In the genomic region with DNA sequence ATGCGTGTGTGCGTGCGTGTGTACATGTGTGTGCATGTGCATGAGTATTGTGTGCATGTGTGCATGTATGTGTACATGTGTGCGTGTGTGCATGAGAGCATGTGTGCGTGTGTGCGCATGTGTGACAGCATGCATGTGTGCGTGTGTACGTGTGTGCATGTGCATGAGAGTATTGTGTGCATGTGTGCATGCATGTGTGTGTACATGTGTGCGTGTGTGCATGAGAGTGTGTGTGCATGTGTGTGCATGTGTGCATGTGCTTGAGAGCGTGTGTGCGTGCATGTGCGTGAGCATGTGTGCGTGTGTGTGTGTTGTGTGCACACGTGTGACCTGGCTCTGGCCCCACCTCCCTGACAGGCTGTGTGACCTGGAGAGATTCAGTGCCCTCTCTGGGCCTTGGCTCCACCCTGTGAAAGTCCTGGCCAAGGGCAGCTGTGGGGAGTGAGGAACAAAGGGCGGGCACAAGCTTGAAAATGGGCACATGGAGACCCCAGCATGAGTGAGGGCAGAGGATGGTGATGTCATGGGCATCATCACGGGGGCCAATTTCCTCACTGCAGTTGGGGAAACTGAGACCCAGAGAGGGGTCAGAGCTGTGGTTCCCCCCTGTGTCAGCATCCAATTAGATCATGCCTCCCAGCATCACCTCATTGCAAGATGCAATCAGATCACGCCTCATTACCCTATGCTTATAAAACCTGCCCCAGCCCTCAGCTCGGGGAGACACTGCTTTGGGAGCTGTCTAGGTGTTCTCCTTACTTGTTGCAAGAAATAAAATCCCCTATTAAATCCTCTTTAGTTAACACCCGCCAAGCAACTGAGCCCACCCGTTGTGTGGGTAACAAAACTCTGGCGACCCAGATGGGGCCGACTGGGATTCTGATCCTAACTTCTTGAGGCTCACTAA, we compare ENCODE assay signal across 9 cellular contexts. TPM values are rescaled to one million over a fixed set of nuclear protein-coding genes. Genes with fewer than 3 reads are reported as not detected.
A peak's percentile ranks its signal among the peaks of the same experiment; 100 is the strongest.
DNase-seq lines count a peak whose midpoint lies in the region; ATAC-seq and TF ChIP-seq lines count a peak whose summit lies in the region.
"Had no signal": no experiment of that assay in that cellular context is flagged by ENCODE, and none has a peak within 500 bp of the region (broad histone marks: within the 10 kb centered on the region; RNA-seq: fewer than 3 reads in every experiment).

No MANE protein-coding gene starts in this region.

- H3K4me3 ChIP-seq in heart left ventricle = peak overlapping the region in 7 of 12 donors; percentile 27 to 55 (median 37)
- peak overlapping the region; percentile 24 for H3K4me3 ChIP-seq in lung

- intact Hi-C loops in heart left ventricle (cut with DNase I) (loop anchor here in 1 of 10 donors (10.0 kb wide), 1 partner anchor 75 kb away; no protein-coding TSS in a partner anchor), left cardiac atrium (cut with DNase I) (no loop called here)
- intact Hi-C loops in activated CD4-positive, alpha-beta memory T cell treated with anti-CD3 and anti-CD28 coated beads for 36 hours (cut with micrococcal nuclease) = no loop called here

- H3K36me3 Mint-ChIP-seq in activated CD4-positive, alpha-beta memory T cell treated with anti-CD3 and anti-CD28 coated beads for 36 hours = no peaks in the 10 kb centered on the region

- 87 to 90% (median 87%) methylated on average over 22 of the region's 22 CpGs for WGBS in heart left ventricle, 4 donors
- 75 to 82% methylated on average over 22 of the region's 22 CpGs for WGBS in lung, 2 donors

- POLR2A ChIA-PET in activated CD4-positive, alpha-beta memory T cell treated with anti-CD3 and anti-CD28 coated beads for 36 hours (lab: Charles Lee) = interaction anchor here (1.3 kb wide), 1 partner anchor 20 kb away, joined by 3 read pairs; a partner anchor contains a TSS

- TF ChIP-seq CTCF in heart left ventricle (IDR thresholded peaks at IDR 0.05) = no peak
- no peak for TF ChIP-seq CTCF in lung (IDR thresholded peaks at IDR 0.05; ENCODE audit: control extremely low read depth, extremely low read depth)

- ATAC-seq in heart left ventricle (no peak), left cardiac atrium (no peak), lung (ENCODE audit: insufficient read depth, low FRiP score) (no peak), HG03095 (IDR thresholded peaks at IDR 0.05; ENCODE audit: unreplicated experiment) (no peak)

- H3K27me3 ChIP-seq in heart left ventricle (peaks cover 0 to 27% (median 3%) of the 10 kb centered on the region in 9 donors), lung (ENCODE audit: control insufficient read depth, insufficient read depth) (no peaks in the 10 kb centered on the region)

- peaks cover 4% of the 10 kb centered on the region for H3K27me3 Mint-ChIP-seq in activated CD4-positive, alpha-beta memory T cell treated with anti-CD3 and anti-CD28 coated beads for 36 hours

- no peak for TF ChIP-seq POLR2A in heart left ventricle (IDR thresholded peaks at IDR 0.05)

- CTCF ChIA-PET in activated CD4-positive, alpha-beta memory T cell treated with anti-CD3 and anti-CD28 coated beads for 36 hours (lab: Charles Lee) = interaction anchor here (0.8 to 7.7 kb wide), 4 partner anchors 9 to 20 kb away, joined by 3 to 56 read pairs (median 18); a partner anchor contains a TSS

- DNase-seq in heart left ventricle = peak in 1 of 5 donors; percentile 45
- DNase-seq in left cardiac atrium = no peak
- no peak for DNase-seq in activated CD4-positive, alpha-beta memory T cell treated with anti-CD3 and anti-CD28 coated beads for 36 hours
- DNase-seq in lung (ENCODE audit: low spot score) = no peak
- no peak for DNase-seq in RKO (ENCODE audit: low spot score)
- no peak for DNase-seq in KG1 (lab: John Stamatoyannopoulos, UW)
- DNase-seq in occipital lobe (lab: John Stamatoyannopoulos, UW) = no peak

- H3K4me1 Mint-ChIP-seq in activated CD4-positive, alpha-beta memory T cell treated with anti-CD3 and anti-CD28 coated beads for 36 hours (ENCODE audit: low read depth) = peaks cover 27% of the 10 kb centered on the region

- H3K9me3 ChIP-seq in heart left ventricle (no peaks in the 10 kb centered on the region), lung (ENCODE audit: control insufficient read depth in 2 of 2, insufficient read depth in 1 of 2, low read length in 1 of 2) (peaks cover 0 to 5% of the 10 kb centered on the region in 2 donors)

- H3K36me3 ChIP-seq in heart left ventricle = no peaks in the 10 kb centered on the region
- H3K36me3 ChIP-seq in lung (ENCODE audit: control insufficient read depth in 2 of 2, insufficient read depth in 2 of 2, low read length in 2 of 2) = no peaks in the 10 kb centered on the region

- H3K4me1 ChIP-seq in heart left ventricle (peaks cover 0 to 20% (median 0%) of the 10 kb centered on the region in 12 donors), lung (ENCODE audit: control insufficient read depth in 2 of 2, insufficient read depth in 2 of 2, low read length in 2 of 2) (peaks cover 0 to 3% of the 10 kb centered on the region in 2 donors)

- H3K4me3 Mint-ChIP-seq in activated CD4-positive, alpha-beta memory T cell treated with anti-CD3 and anti-CD28 coated beads for 36 hours = peak overlapping the region; percentile 87

- H3K27ac ChIP-seq in heart left ventricle = peak overlapping the region in 1 of 12 donors; percentile 60
- H3K27ac ChIP-seq in lung (ENCODE audit: low read depth in 1 of 2, low read length in 1 of 2) = no peak overlapping the region

- peak overlapping the region; percentile 85 for H3K27ac Mint-ChIP-seq in activated CD4-positive, alpha-beta memory T cell treated with anti-CD3 and anti-CD28 coated beads for 36 hours

- H3K9me3 Mint-ChIP-seq in activated CD4-positive, alpha-beta memory T cell treated with anti-CD3 and anti-CD28 coated beads for 36 hours = no peaks in the 10 kb centered on the region

RNA-seq across cellular contexts. Expression of a gene that starts 0.6 kb away (rescaled TPM):
- not detected for total RNA-seq in heart left ventricle
- polyA plus RNA-seq in heart left ventricle = not detected
- not detected for total RNA-seq in left cardiac atrium
- total RNA-seq in activated CD4-positive, alpha-beta memory T cell treated with anti-CD3 and anti-CD28 coated beads for 36 hours = under 1 TPM; 0.29 to 0.33 TPM
- under 1 TPM in 1 of 2 donors, not detected in 1; 0.58 TPM for total RNA-seq in lung
- polyA plus RNA-seq in lung = under 1 TPM; 0.42 to 0.73 TPM
- total RNA-seq in occipital lobe = 0.47 TPM
- total RNA-seq: dermis microvascular lymphatic vessel endothelial cell had no signal

RNA-seq across cellular contexts. Expression of a gene that starts 10.3 kb away (rescaled TPM):
- under 1 TPM in 1 of 9 donors, not detected in 8; 0.30 TPM for total RNA-seq in heart left ventricle
- under 1 TPM in 1 of 2 donors, not detected in 1; 0.11 TPM for polyA plus RNA-seq in heart left ventricle
- not detected for total RNA-seq in left cardiac atrium
- total RNA-seq in activated CD4-positive, alpha-beta memory T cell treated with anti-CD3 and anti-CD28 coated beads for 36 hours = not detected
- total RNA-seq in lung = not detected
- polyA plus RNA-seq in lung = not detected
- total RNA-seq in occipital lobe = not detected
- total RNA-seq: dermis microvascular lymphatic vessel endothelial cell had no signal

RNA-seq across cellular contexts. Expression of a gene that starts 20.1 kb away (rescaled TPM):
- total RNA-seq in heart left ventricle = 10 to 100 TPM; 35.6 to 85.1 (median 49.3) TPM
- polyA plus RNA-seq in heart left ventricle = 100 to 1,000 TPM in 1 of 2 donors, 10 to 100 TPM in 1; 29.1 to 110 TPM
- total RNA-seq in left cardiac atrium = 10 to 100 TPM; 60.1 to 61.7 TPM
- 10 to 100 TPM; 23.3 to 24.3 TPM for total RNA-seq in activated CD4-positive, alpha-beta memory T cell treated with anti-CD3 and anti-CD28 coated beads for 36 hours
- total RNA-seq in lung = 10 to 100 TPM in 1 of 2 donors, 1 to 10 TPM in 1; 6.3 to 19.9 TPM
- polyA plus RNA-seq in lung = 10 to 100 TPM; 12.1 to 22.3 TPM
- 0.62 TPM for total RNA-seq in occipital lobe

RNA-seq across cellular contexts. Expression of a gene that starts 24.5 kb away (rescaled TPM):
- total RNA-seq in heart left ventricle (not detected), left cardiac atrium (not detected), lung (1 to 10 TPM; 2.4 to 4.8 TPM), occipital lobe (not detected)
- polyA plus RNA-seq in heart left ventricle (not detected), lung (1 to 10 TPM; 1.1 to 2.6 TPM)
- not detected for total RNA-seq in activated CD4-positive, alpha-beta memory T cell treated with anti-CD3 and anti-CD28 coated beads for 36 hours
- total RNA-seq: dermis microvascular lymphatic vessel endothelial cell had no signal

RNA-seq across cellular contexts. Expression of a gene that starts 43.2 kb away (rescaled TPM):
- total RNA-seq in heart left ventricle (100 to 1,000 TPM; 340 to 897 (median 583) TPM), left cardiac atrium (100 to 1,000 TPM; 422 to 434 TPM), lung (100 to 1,000 TPM; 144 to 191 TPM), occipital lobe (129 TPM)
- polyA plus RNA-seq in heart left ventricle (100 to 1,000 TPM; 342 to 401 TPM), lung (100 to 1,000 TPM; 113 to 137 TPM)
- total RNA-seq in activated CD4-positive, alpha-beta memory T cell treated with anti-CD3 and anti-CD28 coated beads for 36 hours = 100 to 1,000 TPM; 279 to 287 TPM
